ENCODE assay signal across 28 cellular contexts in genomic region chr1:177748080-177748801, GRCh38.
"Had no signal": no experiment of that assay in that cellular context is flagged by ENCODE, and none has a peak within 500 bp of the region (broad histone marks: within the 10 kb centered on the region; RNA-seq: fewer than 3 reads in every experiment).

No MANE protein-coding gene starts in this region.

- ATAC-seq: effector memory CD8-positive, alpha-beta T cell; gastrocnemius medialis; mucosa of descending colon; natural killer cell treated with Interleukin-12 subunit alpha and Interleukin-12 subunit beta and Interleukin-15 and Interleukin-18, amount 100 ng/mL, for 72 hours; stimulated activated naive B cell treated with anti-CD40 and anti-IgM and Interleukin-4, amounts not matched to agents 10 μg/mL and 1 μg/mL and 100 μg/mL, for 72 hours had no signal

- DNase-seq: activated CD4-positive, alpha-beta memory T cell treated with anti-CD3 and anti-CD28 coated beads, Interleukin-2, amount 10 ng/mL, durations not matched to agents 7 days and 5 days; activated CD4-positive, alpha-beta T cell treated with anti-CD3 and anti-CD28 coated beads, Interleukin-2, amount 10 ng/mL, durations not matched to agents 7 days and 5 days; activated CD4-positive, CD25-positive, alpha-beta regulatory T cell treated with anti-CD3 and anti-CD28 coated beads, Interleukin-2, amount 50 U/mL, for 72 hours; activated CD8-positive, alpha-beta memory T cell treated with anti-CD3 and anti-CD28 coated beads, Interleukin-2, amount 50 U/mL, for 48 hours; activated gamma-delta T cell; activated naive CD4-positive, alpha-beta T cell treated with anti-CD3 and anti-CD28 coated beads, Interleukin-2, amount 10 ng/mL, durations not matched to agents 7 days and 5 days; activated naive CD8-positive, alpha-beta T cell treated with anti-CD3 and anti-CD28 coated beads, Interleukin-2, amount 10 ng/mL, durations not matched to agents 7 days and 5 days; activated T-cell treated with anti-CD3 and anti-CD28 coated beads, Interleukin-2, amount 50 U/mL, for 24 hours; cerebellar nuclear complex; colonic mucosa; effector memory CD8-positive, alpha-beta T cell; erythroblast; gastrocnemius medialis; glutamatergic neuron; left ventricle myocardium inferior; mucosa of descending colon; stimulated activated CD4-positive, alpha-beta T cell treated with anti-CD3 and anti-CD28 coated beads, Interleukin-2, amount 100 ng/mL, for 24 hours; stimulated activated naive B cell treated with anti-CD40 and anti-IgM and Interleukin-4, amounts not matched to agents 10 μg/mL and 1 μg/mL and 100 μg/mL, for 72 hours; stomach; thyroid gland; upper lobe of left lung; WERI-Rb-1 had no signal

- H3K4me1 ChIP-seq: ascending aorta, colonic mucosa, gastrocnemius medialis, left ventricle myocardium inferior, right atrium auricular region, stomach, thyroid gland, upper lobe of left lung had no signal

- H3K9me3 ChIP-seq: ascending aorta, colonic mucosa, gastrocnemius medialis, left ventricle myocardium inferior, mucosa of descending colon, right atrium auricular region, stomach, thyroid gland, upper lobe of left lung had no signal

- H3K27me3 ChIP-seq: ascending aorta, cardiac muscle cell, colonic mucosa, gastrocnemius medialis, right atrium auricular region, stomach, thyroid gland, upper lobe of left lung had no signal

- H3K4me3 ChIP-seq: ascending aorta, cardiac muscle cell, colonic mucosa, gastrocnemius medialis, left ventricle myocardium inferior, mucosa of descending colon, right atrium auricular region, smooth muscle cell, stomach, thyroid gland, upper lobe of left lung had no signal

- FAIRE-seq: islet of Langerhans had no signal

- H3K27ac ChIP-seq: ascending aorta, cardiac muscle cell, colonic mucosa, gastrocnemius medialis, left ventricle myocardium inferior, right atrium auricular region, stomach, thyroid gland, upper lobe of left lung, WERI-Rb-1 had no signal

- H3K36me3 ChIP-seq: ascending aorta, cardiac muscle cell, colonic mucosa, gastrocnemius medialis, left ventricle myocardium inferior, right atrium auricular region, stomach, thyroid gland, upper lobe of left lung, WERI-Rb-1 had no signal

- H3K4me2 ChIP-seq: smooth muscle cell had no signal
